Comparison of ENCODE assay signal across 1 cellular context in the genomic region with DNA sequence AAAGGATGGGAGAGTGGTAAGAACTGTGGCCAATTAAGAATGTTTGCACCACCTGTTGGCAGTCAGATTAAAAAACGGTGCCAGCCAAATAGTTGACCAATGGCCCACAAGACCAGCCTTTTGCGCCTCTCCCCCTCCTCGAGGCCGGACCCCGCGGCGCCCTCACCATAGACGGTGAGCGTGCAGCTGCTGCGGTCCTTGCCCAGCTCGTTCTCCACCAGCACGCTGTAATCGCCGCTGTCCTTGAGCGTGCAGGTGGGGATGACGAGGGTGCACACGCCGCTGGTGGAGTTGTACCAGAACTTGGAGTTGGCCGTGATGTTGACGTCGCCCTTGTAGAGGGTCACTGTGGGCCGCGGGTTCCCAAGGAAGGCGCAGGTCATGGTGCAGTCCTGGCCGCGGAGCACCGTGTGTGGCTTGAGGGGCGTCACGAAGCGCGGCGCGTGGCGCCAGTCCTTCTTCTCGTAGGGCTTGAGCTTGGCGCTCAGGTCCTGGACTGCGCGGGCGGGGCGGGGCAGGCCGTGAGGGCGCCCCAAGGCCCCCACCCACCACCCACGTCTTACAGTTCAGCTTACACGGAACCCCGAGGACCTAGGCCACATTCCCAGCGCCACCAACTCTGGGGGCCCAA.
TF ChIP-seq lines count a peak whose summit lies in the region.

No MANE protein-coding gene starts in this region.

TF ChIP-seq in SK-N-SH treated with all-trans-retinoic acid at 6 μM for 48 hours, 23 proteins besides CTCF, POLR2A, EP300 and RAD21 (continued from another document):
- TF ChIP-seq, protein P1, sequence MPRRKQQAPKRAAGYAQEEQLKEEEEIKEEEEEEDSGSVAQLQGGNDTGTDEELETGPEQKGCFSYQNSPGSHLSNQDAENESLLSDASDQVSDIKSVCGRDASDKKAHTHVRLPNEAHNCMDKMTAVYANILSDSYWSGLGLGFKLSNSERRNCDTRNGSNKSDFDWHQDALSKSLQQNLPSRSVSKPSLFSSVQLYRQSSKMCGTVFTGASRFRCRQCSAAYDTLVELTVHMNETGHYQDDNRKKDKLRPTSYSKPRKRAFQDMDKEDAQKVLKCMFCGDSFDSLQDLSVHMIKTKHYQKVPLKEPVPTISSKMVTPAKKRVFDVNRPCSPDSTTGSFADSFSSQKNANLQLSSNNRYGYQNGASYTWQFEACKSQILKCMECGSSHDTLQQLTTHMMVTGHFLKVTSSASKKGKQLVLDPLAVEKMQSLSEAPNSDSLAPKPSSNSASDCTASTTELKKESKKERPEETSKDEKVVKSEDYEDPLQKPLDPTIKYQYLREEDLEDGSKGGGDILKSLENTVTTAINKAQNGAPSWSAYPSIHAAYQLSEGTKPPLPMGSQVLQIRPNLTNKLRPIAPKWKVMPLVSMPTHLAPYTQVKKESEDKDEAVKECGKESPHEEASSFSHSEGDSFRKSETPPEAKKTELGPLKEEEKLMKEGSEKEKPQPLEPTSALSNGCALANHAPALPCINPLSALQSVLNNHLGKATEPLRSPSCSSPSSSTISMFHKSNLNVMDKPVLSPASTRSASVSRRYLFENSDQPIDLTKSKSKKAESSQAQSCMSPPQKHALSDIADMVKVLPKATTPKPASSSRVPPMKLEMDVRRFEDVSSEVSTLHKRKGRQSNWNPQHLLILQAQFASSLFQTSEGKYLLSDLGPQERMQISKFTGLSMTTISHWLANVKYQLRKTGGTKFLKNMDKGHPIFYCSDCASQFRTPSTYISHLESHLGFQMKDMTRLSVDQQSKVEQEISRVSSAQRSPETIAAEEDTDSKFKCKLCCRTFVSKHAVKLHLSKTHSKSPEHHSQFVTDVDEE (CRISPR knock-in tag; IDR thresholded peaks at IDR 0.05): no peak
- TF ChIP-seq, protein P2, sequence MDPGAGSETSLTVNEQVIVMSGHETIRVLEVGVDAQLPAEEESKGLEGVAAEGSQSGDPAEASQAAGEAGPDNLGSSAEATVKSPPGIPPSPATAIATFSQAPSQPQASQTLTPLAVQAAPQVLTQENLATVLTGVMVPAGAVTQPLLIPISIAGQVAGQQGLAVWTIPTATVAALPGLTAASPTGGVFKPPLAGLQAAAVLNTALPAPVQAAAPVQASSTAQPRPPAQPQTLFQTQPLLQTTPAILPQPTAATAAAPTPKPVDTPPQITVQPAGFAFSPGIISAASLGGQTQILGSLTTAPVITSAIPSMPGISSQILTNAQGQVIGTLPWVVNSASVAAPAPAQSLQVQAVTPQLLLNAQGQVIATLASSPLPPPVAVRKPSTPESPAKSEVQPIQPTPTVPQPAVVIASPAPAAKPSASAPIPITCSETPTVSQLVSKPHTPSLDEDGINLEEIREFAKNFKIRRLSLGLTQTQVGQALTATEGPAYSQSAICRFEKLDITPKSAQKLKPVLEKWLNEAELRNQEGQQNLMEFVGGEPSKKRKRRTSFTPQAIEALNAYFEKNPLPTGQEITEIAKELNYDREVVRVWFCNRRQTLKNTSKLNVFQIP (CRISPR knock-in tag; IDR thresholded peaks at IDR 0.05; ENCODE audit: borderline replicate concordance, low read depth): no peak
TF ChIP-seq in SK-N-SH treated with all-trans-retinoic acid at 6 μM for 48 hours: peak in this region for 0.
